8 cellular contexts compared by ENCODE assay signal in genomic region chr2:128536925-128537620, GRCh38.
DNase-seq lines count a peak whose midpoint lies in the region; ATAC-seq and TF ChIP-seq lines count a peak whose summit lies in the region.

No MANE protein-coding gene starts in this region.

- H3K4me3 Mint-ChIP-seq in activated T-cell treated with anti-CD3 and anti-CD28 coated beads, Interleukin-2, amount 50 U/mL, for 72 hours, result peak overlapping the region in 1 of 2 donors; percentile 61

- no peaks in the 10 kb centered on the region for H3K79me2 ChIP-seq in MM.1S (ENCODE audit: low read length)

- H3K27me3 Mint-ChIP-seq in activated T-cell treated with anti-CD3 and anti-CD28 coated beads, Interleukin-2, amount 50 U/mL, for 72 hours (ENCODE audit: low read depth), result peaks cover 7% of the 10 kb centered on the region

- H3K9me2 ChIP-seq in MM.1S (replicated peaks; ENCODE audit: insufficient read depth, low read length), result no peaks in the 10 kb centered on the region

- H3K36me3 ChIP-seq in left ventricle myocardium inferior, result no peaks in the 10 kb centered on the region
- H3K36me3 ChIP-seq in MM.1S (replicated peaks; ENCODE audit: insufficient read depth, low read length), result no peaks in the 10 kb centered on the region

- no peaks in the 10 kb centered on the region for H3K9me3 Mint-ChIP-seq in activated T-cell treated with anti-CD3 and anti-CD28 coated beads, Interleukin-2, amount 50 U/mL, for 72 hours

- H3F3A ChIP-seq in MM.1S (ENCODE audit: insufficient read depth, low read length), result no peaks in the 10 kb centered on the region

- intact Hi-C loops in left ventricle myocardium inferior (cut with micrococcal nuclease), result no loop called here

- TF ChIP-seq CTCF in HFF-Myc (IDR thresholded peaks at IDR 0.05; ENCODE audit: low read depth, low read length, missing control alignments), result no peak
- TF ChIP-seq CTCF in left ventricle myocardium inferior (IDR thresholded peaks at IDR 0.05; ENCODE audit: borderline replicate concordance), result no peak
- TF ChIP-seq CTCF in MM.1S (IDR thresholded peaks at IDR 0.05; ENCODE audit: low read length), result no peak

- H3K27ac Mint-ChIP-seq in activated T-cell treated with anti-CD3 and anti-CD28 coated beads, Interleukin-2, amount 50 U/mL, for 72 hours, result no peak overlapping the region

- H3K36me3 Mint-ChIP-seq in activated T-cell treated with anti-CD3 and anti-CD28 coated beads, Interleukin-2, amount 50 U/mL, for 72 hours (ENCODE audit: insufficient read depth in 2 of 2), result no peaks in the 10 kb centered on the region

- H4K20me1 ChIP-seq in MM.1S (ENCODE audit: insufficient read depth, low read length), result no peaks in the 10 kb centered on the region

- peak; percentile 90 for DNase-seq in AG08396 (ENCODE audit: low spot score)
- peak; percentile 87 for DNase-seq in HFF-Myc (ENCODE audit: extremely low read depth, low read depth)
- peak; percentile 38 to 64 for DNase-seq in activated T-cell treated with anti-CD3 and anti-CD28 coated beads, Interleukin-2, amount 50 U/mL, for 72 hours
- peak; percentile 88 for DNase-seq in islet precursor cell
- no peak for DNase-seq in activated CD8-positive, alpha-beta memory T cell treated with anti-CD3 and anti-CD28 coated beads, Interleukin-2, amount 50 U/mL, for 4 hours
- no peak for DNase-seq in left ventricle myocardium inferior
- no peak for DNase-seq in MM.1S

- H3K4me1 ChIP-seq in left ventricle myocardium inferior, result no peaks in the 10 kb centered on the region
- no peaks in the 10 kb centered on the region for H3K4me1 ChIP-seq in MM.1S (ENCODE audit: low read length)

- H3K9me3 ChIP-seq in left ventricle myocardium inferior (replicated peaks) (no peaks in the 10 kb centered on the region), MM.1S (replicated peaks; ENCODE audit: insufficient read depth, low read length) (no peaks in the 10 kb centered on the region)

- no peaks in the 10 kb centered on the region for H3K27me3 ChIP-seq in left ventricle myocardium inferior (ENCODE audit: low read depth)
- H3K27me3 ChIP-seq in MM.1S (replicated peaks; ENCODE audit: insufficient read depth, low read length), result no peaks in the 10 kb centered on the region

- peak; percentile 90 to 95 for ATAC-seq in activated T-cell treated with anti-CD3 and anti-CD28 coated beads, Interleukin-2, amount 50 U/mL, for 72 hours (replicated peaks in 1 of 2)
- ATAC-seq in GM18858 (IDR thresholded peaks at IDR 0.05; ENCODE audit: unreplicated experiment), result no peak

- H3K4me1 Mint-ChIP-seq in activated T-cell treated with anti-CD3 and anti-CD28 coated beads, Interleukin-2, amount 50 U/mL, for 72 hours (ENCODE audit: low read depth), result peaks cover 34% of the 10 kb centered on the region

- H3K27ac ChIP-seq in left ventricle myocardium inferior (replicated peaks) (no peak overlapping the region), MM.1S (ENCODE audit: low read length) (no peak overlapping the region)

- no peak overlapping the region for H2AFZ ChIP-seq in MM.1S (ENCODE audit: low read length)

- no peak overlapping the region for H3K4me2 ChIP-seq in MM.1S (ENCODE audit: low read depth, low read length)

- H3K9ac ChIP-seq in MM.1S (ENCODE audit: low read length), result no peak overlapping the region

- no peak overlapping the region for H3K4me3 ChIP-seq in HFF-Myc (replicated peaks; ENCODE audit: low read depth, low read length)
- H3K4me3 ChIP-seq in left ventricle myocardium inferior, result no peak overlapping the region
- no peak overlapping the region for H3K4me3 ChIP-seq in MM.1S (ENCODE audit: low read length)

Comparison
In these comparisons a context has a peak if more than half of its experiments do, and no peak if none do; other contexts are left out.
1. DNase-seq: peak in AG08396 (single experiment), HFF-Myc (single experiment), activated T-cell treated with anti-CD3 and anti-CD28 coated beads, Interleukin-2, amount 50 U/mL, for 72 hours (2 of 2) and islet precursor cell (single experiment); none in activated CD8-positive, alpha-beta memory T cell treated with anti-CD3 and anti-CD28 coated beads, Interleukin-2, amount 50 U/mL, for 4 hours (single experiment), left ventricle myocardium inferior (single experiment) and MM.1S (single experiment).